1 cellular context compared by ENCODE assay signal in the genomic region with DNA sequence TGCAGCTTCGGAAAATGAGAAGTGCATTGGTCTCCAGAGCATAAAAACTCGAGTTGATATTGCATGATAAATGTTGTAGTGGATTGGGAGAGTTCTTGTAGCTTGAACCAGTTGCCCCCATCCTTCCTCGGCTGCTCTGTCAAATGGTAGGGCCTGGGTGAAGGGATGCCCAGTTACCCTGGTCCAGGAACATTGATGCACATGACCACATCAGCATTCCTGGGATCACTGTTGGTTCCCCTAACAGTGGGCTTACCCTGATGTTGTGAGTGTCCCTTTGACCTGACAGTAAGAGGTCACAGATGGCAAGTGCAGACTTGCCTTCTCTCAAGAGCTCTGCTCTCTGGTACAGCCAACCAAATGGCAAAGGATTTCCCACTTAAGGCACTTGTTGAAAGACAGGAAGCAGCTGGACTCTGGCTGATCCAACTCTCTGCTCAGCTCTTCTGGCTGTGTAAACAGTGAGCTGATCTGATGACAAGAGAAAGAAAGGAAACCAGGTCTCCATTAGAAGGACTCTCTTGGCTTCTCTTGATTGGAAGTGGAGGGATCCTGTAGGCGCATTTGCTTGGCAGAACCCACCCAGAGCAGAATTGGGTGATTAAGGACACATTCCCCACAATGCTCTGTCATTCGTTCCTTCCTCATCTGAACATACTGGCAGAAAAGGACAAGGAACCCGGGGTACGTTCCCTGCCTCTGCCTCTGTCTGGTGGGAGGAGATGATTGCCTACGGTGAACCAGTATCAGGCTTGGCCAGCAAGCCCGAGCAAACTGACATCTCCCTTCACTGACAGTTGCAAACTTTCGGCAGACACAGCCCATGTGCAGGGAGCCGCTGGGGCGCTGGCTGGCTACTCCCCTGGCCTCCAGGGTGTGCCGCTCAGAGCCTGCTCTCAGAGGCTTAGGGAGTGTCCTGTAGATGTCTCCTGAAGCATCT.
TF ChIP-seq lines count a peak whose summit lies in the region.

No MANE protein-coding gene starts in this region.

TF ChIP-seq in GM23338, 12 proteins besides CTCF, POLR2A, EP300 and RAD21 (continued from another document):
- TF ChIP-seq, protein P1, sequence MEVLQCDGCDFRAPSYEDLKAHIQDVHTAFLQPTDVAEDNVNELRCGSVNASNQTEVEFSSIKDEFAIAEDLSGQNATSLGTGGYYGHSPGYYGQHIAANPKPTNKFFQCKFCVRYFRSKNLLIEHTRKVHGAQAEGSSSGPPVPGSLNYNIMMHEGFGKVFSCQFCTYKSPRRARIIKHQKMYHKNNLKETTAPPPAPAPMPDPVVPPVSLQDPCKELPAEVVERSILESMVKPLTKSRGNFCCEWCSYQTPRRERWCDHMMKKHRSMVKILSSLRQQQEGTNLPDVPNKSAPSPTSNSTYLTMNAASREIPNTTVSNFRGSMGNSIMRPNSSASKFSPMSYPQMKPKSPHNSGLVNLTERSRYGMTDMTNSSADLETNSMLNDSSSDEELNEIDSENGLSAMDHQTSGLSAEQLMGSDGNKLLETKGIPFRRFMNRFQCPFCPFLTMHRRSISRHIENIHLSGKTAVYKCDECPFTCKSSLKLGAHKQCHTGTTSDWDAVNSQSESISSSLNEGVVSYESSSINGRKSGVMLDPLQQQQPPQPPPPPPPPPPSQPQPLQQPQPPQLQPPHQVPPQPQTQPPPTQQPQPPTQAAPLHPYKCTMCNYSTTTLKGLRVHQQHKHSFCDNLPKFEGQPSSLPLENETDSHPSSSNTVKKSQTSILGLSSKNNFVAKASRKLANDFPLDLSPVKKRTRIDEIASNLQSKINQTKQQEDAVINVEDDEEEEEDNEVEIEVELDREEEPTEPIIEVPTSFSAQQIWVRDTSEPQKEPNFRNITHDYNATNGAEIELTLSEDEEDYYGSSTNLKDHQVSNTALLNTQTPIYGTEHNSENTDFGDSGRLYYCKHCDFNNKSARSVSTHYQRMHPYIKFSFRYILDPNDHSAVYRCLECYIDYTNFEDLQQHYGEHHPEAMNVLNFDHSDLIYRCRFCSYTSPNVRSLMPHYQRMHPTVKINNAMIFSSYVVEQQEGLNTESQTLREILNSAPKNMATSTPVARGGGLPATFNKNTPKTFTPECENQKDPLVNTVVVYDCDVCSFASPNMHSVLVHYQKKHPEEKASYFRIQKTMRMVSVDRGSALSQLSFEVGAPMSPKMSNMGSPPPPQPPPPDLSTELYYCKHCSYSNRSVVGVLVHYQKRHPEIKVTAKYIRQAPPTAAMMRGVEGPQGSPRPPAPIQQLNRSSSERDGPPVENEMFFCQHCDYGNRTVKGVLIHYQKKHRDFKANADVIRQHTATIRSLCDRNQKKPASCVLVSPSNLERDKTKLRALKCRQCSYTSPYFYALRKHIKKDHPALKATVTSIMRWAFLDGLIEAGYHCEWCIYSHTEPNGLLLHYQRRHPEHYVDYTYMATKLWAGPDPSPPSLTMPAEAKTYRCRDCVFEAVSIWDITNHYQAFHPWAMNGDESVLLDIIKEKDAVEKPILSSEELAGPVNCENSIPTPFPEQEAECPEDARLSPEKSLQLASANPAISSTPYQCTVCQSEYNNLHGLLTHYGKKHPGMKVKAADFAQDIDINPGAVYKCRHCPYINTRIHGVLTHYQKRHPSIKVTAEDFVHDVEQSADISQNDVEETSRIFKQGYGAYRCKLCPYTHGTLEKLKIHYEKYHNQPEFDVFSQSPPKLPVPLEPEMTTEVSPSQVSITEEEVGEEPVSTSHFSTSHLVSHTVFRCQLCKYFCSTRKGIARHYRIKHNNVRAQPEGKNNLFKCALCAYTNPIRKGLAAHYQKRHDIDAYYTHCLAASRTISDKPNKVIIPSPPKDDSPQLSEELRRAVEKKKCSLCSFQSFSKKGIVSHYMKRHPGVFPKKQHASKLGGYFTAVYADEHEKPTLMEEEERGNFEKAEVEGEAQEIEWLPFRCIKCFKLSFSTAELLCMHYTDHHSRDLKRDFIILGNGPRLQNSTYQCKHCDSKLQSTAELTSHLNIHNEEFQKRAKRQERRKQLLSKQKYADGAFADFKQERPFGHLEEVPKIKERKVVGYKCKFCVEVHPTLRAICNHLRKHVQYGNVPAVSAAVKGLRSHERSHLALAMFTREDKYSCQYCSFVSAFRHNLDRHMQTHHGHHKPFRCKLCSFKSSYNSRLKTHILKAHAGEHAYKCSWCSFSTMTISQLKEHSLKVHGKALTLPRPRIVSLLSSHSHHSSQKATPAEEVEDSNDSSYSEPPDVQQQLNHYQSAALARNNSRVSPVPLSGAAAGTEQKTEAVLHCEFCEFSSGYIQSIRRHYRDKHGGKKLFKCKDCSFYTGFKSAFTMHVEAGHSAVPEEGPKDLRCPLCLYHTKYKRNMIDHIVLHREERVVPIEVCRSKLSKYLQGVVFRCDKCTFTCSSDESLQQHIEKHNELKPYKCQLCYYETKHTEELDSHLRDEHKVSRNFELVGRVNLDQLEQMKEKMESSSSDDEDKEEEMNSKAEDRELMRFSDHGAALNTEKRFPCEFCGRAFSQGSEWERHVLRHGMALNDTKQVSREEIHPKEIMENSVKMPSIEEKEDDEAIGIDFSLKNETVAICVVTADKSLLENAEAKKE (CRISPR knock-in tag; IDR thresholded peaks at IDR 0.05), result no peak
- TF ChIP-seq, protein P2, sequence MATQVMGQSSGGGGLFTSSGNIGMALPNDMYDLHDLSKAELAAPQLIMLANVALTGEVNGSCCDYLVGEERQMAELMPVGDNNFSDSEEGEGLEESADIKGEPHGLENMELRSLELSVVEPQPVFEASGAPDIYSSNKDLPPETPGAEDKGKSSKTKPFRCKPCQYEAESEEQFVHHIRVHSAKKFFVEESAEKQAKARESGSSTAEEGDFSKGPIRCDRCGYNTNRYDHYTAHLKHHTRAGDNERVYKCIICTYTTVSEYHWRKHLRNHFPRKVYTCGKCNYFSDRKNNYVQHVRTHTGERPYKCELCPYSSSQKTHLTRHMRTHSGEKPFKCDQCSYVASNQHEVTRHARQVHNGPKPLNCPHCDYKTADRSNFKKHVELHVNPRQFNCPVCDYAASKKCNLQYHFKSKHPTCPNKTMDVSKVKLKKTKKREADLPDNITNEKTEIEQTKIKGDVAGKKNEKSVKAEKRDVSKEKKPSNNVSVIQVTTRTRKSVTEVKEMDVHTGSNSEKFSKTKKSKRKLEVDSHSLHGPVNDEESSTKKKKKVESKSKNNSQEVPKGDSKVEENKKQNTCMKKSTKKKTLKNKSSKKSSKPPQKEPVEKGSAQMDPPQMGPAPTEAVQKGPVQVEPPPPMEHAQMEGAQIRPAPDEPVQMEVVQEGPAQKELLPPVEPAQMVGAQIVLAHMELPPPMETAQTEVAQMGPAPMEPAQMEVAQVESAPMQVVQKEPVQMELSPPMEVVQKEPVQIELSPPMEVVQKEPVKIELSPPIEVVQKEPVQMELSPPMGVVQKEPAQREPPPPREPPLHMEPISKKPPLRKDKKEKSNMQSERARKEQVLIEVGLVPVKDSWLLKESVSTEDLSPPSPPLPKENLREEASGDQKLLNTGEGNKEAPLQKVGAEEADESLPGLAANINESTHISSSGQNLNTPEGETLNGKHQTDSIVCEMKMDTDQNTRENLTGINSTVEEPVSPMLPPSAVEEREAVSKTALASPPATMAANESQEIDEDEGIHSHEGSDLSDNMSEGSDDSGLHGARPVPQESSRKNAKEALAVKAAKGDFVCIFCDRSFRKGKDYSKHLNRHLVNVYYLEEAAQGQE (IDR thresholded peaks at IDR 0.05; ENCODE audit: unreplicated experiment), result no peak
- TF ChIP-seq STAT1 (IDR thresholded peaks at IDR 0.05; ENCODE audit: unreplicated experiment) (no peak), JUNB (IDR thresholded peaks at IDR 0.05; ENCODE audit: unreplicated experiment) (no peak), ZNF114 (CRISPR knock-in tag; IDR thresholded peaks at IDR 0.05) (no peak), ZNF331 (CRISPR knock-in tag; IDR thresholded peaks at IDR 0.05; ENCODE audit: low read depth) (no peak), EZH2 (IDR thresholded peaks at IDR 0.05; ENCODE audit: low read depth, unreplicated experiment) (no peak), EZH2phosphoT487 (IDR thresholded peaks at IDR 0.05; ENCODE audit: unreplicated experiment) (no peak)
- TF ChIP-seq, protein P3, sequence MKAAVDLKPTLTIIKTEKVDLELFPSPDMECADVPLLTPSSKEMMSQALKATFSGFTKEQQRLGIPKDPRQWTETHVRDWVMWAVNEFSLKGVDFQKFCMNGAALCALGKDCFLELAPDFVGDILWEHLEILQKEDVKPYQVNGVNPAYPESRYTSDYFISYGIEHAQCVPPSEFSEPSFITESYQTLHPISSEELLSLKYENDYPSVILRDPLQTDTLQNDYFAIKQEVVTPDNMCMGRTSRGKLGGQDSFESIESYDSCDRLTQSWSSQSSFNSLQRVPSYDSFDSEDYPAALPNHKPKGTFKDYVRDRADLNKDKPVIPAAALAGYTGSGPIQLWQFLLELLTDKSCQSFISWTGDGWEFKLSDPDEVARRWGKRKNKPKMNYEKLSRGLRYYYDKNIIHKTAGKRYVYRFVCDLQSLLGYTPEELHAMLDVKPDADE (IDR thresholded peaks at IDR 0.05), result no peak
